Comparison of ENCODE assay signal across 9 cellular contexts in the genomic region with DNA sequence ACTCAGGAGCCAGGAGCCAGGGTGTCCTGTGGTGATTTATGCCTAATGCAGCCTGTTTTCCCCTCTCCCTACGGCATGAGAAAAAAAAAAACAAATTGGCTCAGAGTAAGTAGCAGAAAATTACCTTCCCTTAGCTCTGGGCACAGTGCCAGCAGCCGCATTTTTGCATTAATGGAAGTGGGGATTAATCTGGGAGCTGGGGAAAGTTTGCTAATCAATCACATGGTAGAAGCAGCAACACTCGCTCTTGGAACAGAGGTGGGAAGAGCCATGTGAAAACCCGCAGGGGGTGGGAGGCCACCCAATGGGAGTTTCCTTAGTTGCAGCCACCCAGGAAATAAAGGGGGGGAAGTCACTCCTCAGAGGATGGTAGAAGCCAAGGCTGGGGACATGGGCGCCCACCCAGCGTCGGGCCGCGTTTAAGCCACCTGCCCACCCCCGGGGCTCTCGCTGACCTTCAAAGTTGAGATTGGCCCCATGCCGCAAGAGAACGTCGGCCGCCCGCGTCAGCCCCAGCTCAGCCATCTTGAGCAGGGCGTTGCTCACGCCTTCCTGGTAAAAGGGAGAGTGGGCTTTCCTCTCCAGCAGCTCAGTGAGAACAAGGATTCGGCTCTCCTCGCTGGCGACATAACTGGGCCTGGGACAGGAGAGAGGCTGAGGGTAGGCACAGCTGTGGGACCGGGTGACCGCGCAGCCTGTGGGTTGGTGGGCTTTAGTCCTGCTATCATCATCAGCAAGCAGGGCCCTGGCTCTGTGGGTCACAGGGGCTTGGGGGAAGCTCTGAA. TPM values are rescaled to one million over a fixed set of nuclear protein-coding genes. Genes with fewer than 3 reads are reported as not detected.
DNase-seq lines count a peak whose midpoint lies in the region; ATAC-seq, FAIRE-seq and TF ChIP-seq lines count a peak whose summit lies in the region.
"Had no signal": no experiment of that assay in that cellular context is flagged by ENCODE, and none has a peak within 500 bp of the region (broad histone marks: within the 10 kb centered on the region; RNA-seq: fewer than 3 reads in every experiment).

No MANE protein-coding gene starts in this region.

- no peak overlapping the region for H2BK5ac ChIP-seq in mesendoderm (ENCODE audit: low read length)

- H3K27me3 Mint-ChIP-seq in astrocyte (ENCODE audit: low read depth, unreplicated experiment), result peaks cover under 1% of the 10 kb centered on the region

- H2BK120ac ChIP-seq in mesendoderm (ENCODE audit: low read depth, low read length), result no peak overlapping the region

- ATAC-seq in GM21576 (IDR thresholded peaks at IDR 0.05; ENCODE audit: unreplicated experiment), result no peak
- ATAC-seq in HG02623 (IDR thresholded peaks at IDR 0.05; ENCODE audit: unreplicated experiment), result no peak

- H3K27ac Mint-ChIP-seq in astrocyte (ENCODE audit: unreplicated experiment), result no peak overlapping the region

- H2AFZ ChIP-seq in astrocyte (ENCODE audit: low read depth, low read length), result no peak overlapping the region

- no CpG with 5 or more reads among the region's 25 CpGs for WGBS in mesendoderm (ENCODE audit: extremely low coverage, insufficient coverage, low lambda C conversion rate)

- no peak overlapping the region for H3K23ac ChIP-seq in mesendoderm (ENCODE audit: low read length)

- no peak overlapping the region for H3K27ac ChIP-seq in astrocyte (ENCODE audit: low read depth, low read length)
- no peak overlapping the region for H3K27ac ChIP-seq in mesendoderm (ENCODE audit: low read depth, low read length)

- no peak overlapping the region for H4K5ac ChIP-seq in mesendoderm (ENCODE audit: low read length)

- no peaks in the 10 kb centered on the region for H3K27me3 ChIP-seq in astrocyte (ENCODE audit: insufficient read depth, low read length)
- H3K27me3 ChIP-seq in mesendoderm (ENCODE audit: insufficient read depth, low read length, poor library complexity), result no peaks in the 10 kb centered on the region

- peaks cover 58% of the 10 kb centered on the region for H4K20me1 ChIP-seq in astrocyte (ENCODE audit: insufficient read depth, low read length)

- H3K4me1 ChIP-seq in astrocyte (ENCODE audit: insufficient read depth, low read length) (peaks cover 20% of the 10 kb centered on the region), mesendoderm (ENCODE audit: control insufficient read depth, low read depth, low read length) (peaks cover 3% of the 10 kb centered on the region)

- no peak for FAIRE-seq in astrocyte (lab: Jason Lieb, UNC)

- H3K4me3 Mint-ChIP-seq in astrocyte (ENCODE audit: unreplicated experiment), result peak overlapping the region; percentile 94

- H3K79me1 ChIP-seq in mesendoderm (ENCODE audit: low read length), result peaks cover 13% of the 10 kb centered on the region

- no peak overlapping the region for H4K8ac ChIP-seq in mesendoderm (ENCODE audit: low read depth, low read length)

- H3K36me3 ChIP-seq in astrocyte (ENCODE audit: insufficient read depth, low read length) (peaks cover 13% of the 10 kb centered on the region), mesendoderm (ENCODE audit: control insufficient read depth, insufficient read depth, low read length) (peaks cover 9% of the 10 kb centered on the region)

- H3K9ac ChIP-seq in astrocyte (ENCODE audit: low read length), result peak overlapping the region; percentile 94
- peak overlapping the region; percentile 89 for H3K9ac ChIP-seq in mesendoderm (ENCODE audit: low read length)

- DNase-seq in COR-L47 (lab: John Stamatoyannopoulos, UW), result peak; percentile 75
- DNase-seq in NCI-H128 (lab: John Stamatoyannopoulos, UW; ENCODE audit: unreplicated experiment), result peak; percentile 76
- DNase-seq in astrocyte (ENCODE audit: low read depth), result peak; percentile 81
- no peak for DNase-seq in mesendoderm
- no peak for DNase-seq in DMS153 (lab: John Stamatoyannopoulos, UW)
- DNase-seq in occipital lobe (lab: John Stamatoyannopoulos, UW), result no peak

- peak overlapping the region; percentile 87 for H3K4me3 ChIP-seq in astrocyte (ENCODE audit: insufficient read depth, low read depth, low read length)
- H3K4me3 ChIP-seq in mesendoderm (ENCODE audit: low read length), result no peak overlapping the region

- no peak overlapping the region for H3K4ac ChIP-seq in mesendoderm (ENCODE audit: low read depth, low read length)

- H3K4me2 ChIP-seq in astrocyte (ENCODE audit: low read length), result peak overlapping the region; percentile 98
- H3K4me2 ChIP-seq in mesendoderm (ENCODE audit: low read length), result no peak overlapping the region

- H3K4me1 Mint-ChIP-seq in astrocyte (ENCODE audit: low read depth, unreplicated experiment), result peaks cover 11% of the 10 kb centered on the region

- peaks cover 2% of the 10 kb centered on the region for H3K36me3 Mint-ChIP-seq in astrocyte (ENCODE audit: low read depth, unreplicated experiment)

- no peak overlapping the region for H3K56ac ChIP-seq in mesendoderm (ENCODE audit: low read length)

- H3K18ac ChIP-seq in mesendoderm (ENCODE audit: low read length), result no peak overlapping the region

- H3K79me2 ChIP-seq in astrocyte (ENCODE audit: insufficient read depth, low read length), result peaks cover 59% of the 10 kb centered on the region
- H3K79me2 ChIP-seq in mesendoderm (ENCODE audit: control insufficient read depth, insufficient read depth, low read length), result peaks cover 13% of the 10 kb centered on the region

- H3K9me3 Mint-ChIP-seq in astrocyte (ENCODE audit: unreplicated experiment), result no peaks in the 10 kb centered on the region

- no peak overlapping the region for H2BK15ac ChIP-seq in mesendoderm (replicated peaks; ENCODE audit: low read depth)

- TF ChIP-seq CTCF in astrocyte (IDR thresholded peaks at IDR 0.05; ENCODE audit: insufficient read depth, low read depth, low read length), result no peak

- H3K9me3 ChIP-seq in astrocyte (ENCODE audit: insufficient read depth, low read depth, low read length), result no peaks in the 10 kb centered on the region

- H2AK5ac ChIP-seq in mesendoderm (ENCODE audit: low read length), result no peak overlapping the region

RNA-seq across cellular contexts. Expression of a gene that starts 1.7 kb away (rescaled TPM):
- total RNA-seq in astrocyte, result 21.7 and 24.3 TPM in 2 replicates
- polyA plus RNA-seq in mesendoderm (2013, experiment 1 of 2), result 11.8 TPM
- 11.2 TPM for polyA plus RNA-seq in mesendoderm (2013, experiment 2 of 2)
- total RNA-seq in occipital lobe, result 10.1 TPM

RNA-seq across cellular contexts. Expression of a gene that starts 14.3 kb away (rescaled TPM):
- 54.0 and 55.1 TPM in 2 replicates for total RNA-seq in astrocyte
- 42.0 TPM for polyA plus RNA-seq in mesendoderm (2013, experiment 1 of 2)
- 43.1 TPM for polyA plus RNA-seq in mesendoderm (2013, experiment 2 of 2)
- total RNA-seq in occipital lobe, result 11.2 TPM

RNA-seq across cellular contexts. Expression of a gene that starts 19.4 kb away (rescaled TPM):
- total RNA-seq in astrocyte (0.41 TPM in 1 of 2 replicates, not detected in the other), occipital lobe (not detected)
- not detected for polyA plus RNA-seq in mesendoderm (2013, experiment 1 of 2)
- polyA plus RNA-seq in mesendoderm (2013, experiment 2 of 2), result not detected
- total RNA-seq: HT1080 had no signal

RNA-seq across cellular contexts. Expression of a gene that starts 25.2 kb away (rescaled TPM):
- total RNA-seq in astrocyte, result not detected in 2 replicates
- polyA plus RNA-seq in mesendoderm (2013, experiment 1 of 2), result 5.4 TPM
- 5.1 TPM for polyA plus RNA-seq in mesendoderm (2013, experiment 2 of 2)
- 0.16 TPM for total RNA-seq in occipital lobe
- total RNA-seq: HT1080 had no signal

Comparison
In these comparisons a context has a peak if more than half of its experiments do, and no peak if none do; other contexts are left out.
1. DNase-seq: peak in COR-L47 (single experiment), NCI-H128 (single experiment) and astrocyte (single experiment); none in mesendoderm (single experiment), DMS153 (single experiment) and occipital lobe (single experiment).